Comparison of ENCODE assay signal across 15 cellular contexts in genomic region chr3:113898892-113899291, GRCh38. TPM values are rescaled to one million over a fixed set of nuclear protein-coding genes. Genes with fewer than 3 reads are reported as not detected.
DNase-seq lines count a peak whose midpoint lies in the region; ATAC-seq and TF ChIP-seq lines count a peak whose summit lies in the region.
"Had no signal": no experiment of that assay in that cellular context is flagged by ENCODE, and none has a peak within 500 bp of the region (broad histone marks: within the 10 kb centered on the region; RNA-seq: fewer than 3 reads in every experiment).

No MANE protein-coding gene starts in this region.

- no peaks in the 10 kb centered on the region for H3K79me2 ChIP-seq in GM23248 (ENCODE audit: insufficient read depth)
- H3K79me2 ChIP-seq in parathyroid adenoma, result no peaks in the 10 kb centered on the region
- H3K79me2 ChIP-seq in smooth muscle cell (ENCODE audit: low read depth), result no peaks in the 10 kb centered on the region

- H3K4me1 Mint-ChIP-seq in effector memory CD8-positive, alpha-beta T cell (ENCODE audit: low read depth in 2 of 2), result peaks cover 0 to 3% of the 10 kb centered on the region in 2 donors
- H3K4me1 Mint-ChIP-seq: natural killer cell had no signal

- in situ Hi-C loops in GM23248 (cut with MboI), result no loop called here

- H3K4me2 ChIP-seq in GM23248 (ENCODE audit: unreplicated experiment) (peak overlapping the region; percentile 8), parathyroid adenoma (ENCODE audit: low read length) (peak overlapping the region; percentile 89), smooth muscle cell (no peak overlapping the region)

- H3K27me3 ChIP-seq in GM23248 (replicated peaks; ENCODE audit: insufficient read depth), result no peaks in the 10 kb centered on the region
- no peaks in the 10 kb centered on the region for H3K27me3 ChIP-seq in parathyroid adenoma (ENCODE audit: control insufficient read depth, insufficient read depth, low read length)
- H3K27me3 ChIP-seq in smooth muscle cell (ENCODE audit: low read depth), result no peaks in the 10 kb centered on the region
- H3K27me3 ChIP-seq: SJCRH30 had no signal

- H2AFZ ChIP-seq in GM23248 (peak overlapping the region; percentile 44; the same call in 1 of the 2 replicates), parathyroid adenoma (no peak overlapping the region), smooth muscle cell (ENCODE audit: low read depth) (no peak overlapping the region)

- H3K9me3 ChIP-seq in GM23248 (ENCODE audit: low read depth), result no peaks in the 10 kb centered on the region
- H3K9me3 ChIP-seq in parathyroid adenoma (ENCODE audit: control insufficient read depth, low read length), result no peaks in the 10 kb centered on the region
- no peaks in the 10 kb centered on the region for H3K9me3 ChIP-seq in smooth muscle cell (replicated peaks; ENCODE audit: low read depth)
- H3K9me3 ChIP-seq: SJCRH30, thoracic aorta had no signal

- H3K36me3 ChIP-seq in GM23248 (ENCODE audit: low read depth), result no peaks in the 10 kb centered on the region
- no peaks in the 10 kb centered on the region for H3K36me3 ChIP-seq in parathyroid adenoma (ENCODE audit: control insufficient read depth, insufficient read depth, low read length)
- H3K36me3 ChIP-seq in smooth muscle cell (ENCODE audit: low read depth), result no peaks in the 10 kb centered on the region
- H3K36me3 ChIP-seq: SJCRH30, thoracic aorta had no signal

- no peak overlapping the region for H3K9ac ChIP-seq in GM23248
- no peak overlapping the region for H3K9ac ChIP-seq in parathyroid adenoma
- H3K9ac ChIP-seq in smooth muscle cell (ENCODE audit: low read depth), result no peak overlapping the region

- WGBS in GM23248 (ENCODE audit: low coverage in 1 of 2, low lambda C conversion rate in 2 of 2, missing lambda C conversion rate in 2 of 2), 2 experiments, result 83 to 87% methylated on average over 2 of the region's 2 CpGs
- WGBS in smooth muscle cell (ENCODE audit: low lambda C conversion rate), result 89% methylated on average over 2 of the region's 2 CpGs

- no peaks in the 10 kb centered on the region for H3K9me3 Mint-ChIP-seq in effector memory CD8-positive, alpha-beta T cell
- H3K9me3 Mint-ChIP-seq: natural killer cell had no signal

- H3K4me3 ChIP-seq in GM23248 (no peak overlapping the region), fibroblast of mammary gland (ENCODE audit: control insufficient read depth, low read depth, low read length) (no peak overlapping the region), parathyroid adenoma (ENCODE audit: low read depth, low read length) (peak overlapping the region; percentile 69), smooth muscle cell (no peak overlapping the region)
- H3K4me3 ChIP-seq: SJCRH30, thoracic aorta had no signal

- H3K27ac Mint-ChIP-seq in effector memory CD8-positive, alpha-beta T cell, result no peak overlapping the region
- H3K27ac Mint-ChIP-seq: natural killer cell had no signal

- H3K27me3 Mint-ChIP-seq in effector memory CD8-positive, alpha-beta T cell, result peaks cover 0 to 6% of the 10 kb centered on the region in 2 donors

- H3K4me1 ChIP-seq in GM23248 (ENCODE audit: insufficient read depth) (peaks cover 17% of the 10 kb centered on the region), parathyroid adenoma (no peaks in the 10 kb centered on the region), smooth muscle cell (ENCODE audit: low read depth) (no peaks in the 10 kb centered on the region)
- H3K4me1 ChIP-seq: SJCRH30 had no signal

- DNase-seq in GM23248 (peak; percentile 53), SIG-M5 (lab: John Stamatoyannopoulos, UW) (peak; percentile 65), fibroblast of mammary gland (ENCODE audit: low read depth) (peak; percentile 18), smooth muscle cell (lab: John Stamatoyannopoulos, UW; ENCODE audit: unreplicated experiment) (no peak), glomerular visceral epithelial cell (ENCODE audit: extremely low spot score) (no peak)
- no peak for DNase-seq in effector memory CD8-positive, alpha-beta T cell
- DNase-seq: activated CD4-positive, CD25-positive, alpha-beta regulatory T cell treated with anti-CD3 and anti-CD28 coated beads, Interleukin-2, amount 50 U/mL, for 72 hours; activated T-cell treated with anti-CD3 and anti-CD28 coated beads, Interleukin-2, amount 50 U/mL, for 48 hours; natural killer cell; NCI-H1092 treated with DMSO at 0.1 percent for 48 hours; NCI-H526 treated with DMSO at 0.1 percent for 48 hours; SJCRH30 had no signal

- no peaks in the 10 kb centered on the region for H4K20me1 ChIP-seq in GM23248 (ENCODE audit: insufficient read depth)
- H4K20me1 ChIP-seq in smooth muscle cell (ENCODE audit: low read depth), result no peaks in the 10 kb centered on the region

- no peak overlapping the region for H3K4me3 Mint-ChIP-seq in effector memory CD8-positive, alpha-beta T cell
- H3K4me3 Mint-ChIP-seq: natural killer cell had no signal

- no peak for ATAC-seq in effector memory CD8-positive, alpha-beta T cell (replicated peaks)
- no peak for ATAC-seq in HG02610 (IDR thresholded peaks at IDR 0.05; ENCODE audit: unreplicated experiment)
- ATAC-seq: natural killer cell had no signal

- H3K27ac ChIP-seq in GM23248, result peak overlapping the region; percentile 44
- no peak overlapping the region for H3K27ac ChIP-seq in parathyroid adenoma
- H3K27ac ChIP-seq in smooth muscle cell (ENCODE audit: low read depth), result no peak overlapping the region
- H3K27ac ChIP-seq: SJCRH30, thoracic aorta had no signal

- H3K9me2 ChIP-seq in GM23248 (ENCODE audit: insufficient read depth), result no peaks in the 10 kb centered on the region

- peaks cover 6% of the 10 kb centered on the region for H3K36me3 Mint-ChIP-seq in effector memory CD8-positive, alpha-beta T cell (ENCODE audit: insufficient read depth)
- H3K36me3 Mint-ChIP-seq: natural killer cell had no signal

- TF ChIP-seq CTCF in fibroblast of mammary gland (conservative IDR thresholded peaks at IDR 0.05; ENCODE audit: control insufficient read depth, insufficient read depth, low read depth, low read length) (no peak), parathyroid adenoma (IDR thresholded peaks at IDR 0.05) (no peak), smooth muscle cell (IDR thresholded peaks at IDR 0.05; ENCODE audit: borderline replicate concordance, insufficient read depth, poor library complexity, severe bottlenecking) (no peak)

- 0 out of 2 replicates have a peak, but pooled peaks cover 3% of the 10 kb centered on the region for H3F3A ChIP-seq in GM23248 (ENCODE audit: insufficient read depth)
- no peaks in the 10 kb centered on the region for H3F3A ChIP-seq in smooth muscle cell (ENCODE audit: low read depth)

RNA-seq across cellular contexts. Expression of gene ZDHHC23, which starts 48.9 kb away (rescaled TPM):
- total RNA-seq in GM23248 (2014; rRNA removed; shearing (Covaris generic)), result 1.6 and 3.8 TPM in 2 replicates
- 0.40 and 0.98 TPM in 2 replicates for polyA plus RNA-seq in GM23248 (2016; fragmentation: Nextera tagmentation; extraction: Ambion mirVana)
- 0.36 and 0.94 TPM in 2 replicates for total RNA-seq in smooth muscle cell
- polyA plus RNA-seq in smooth muscle cell, result 0.66 TPM in 1 of 2 replicates, not detected in the other

Comparison
In these comparisons a context has a peak if more than half of its experiments do, and no peak if none do; other contexts are left out.
1. DNase-seq: peak in GM23248 (single experiment), SIG-M5 (single experiment) and fibroblast of mammary gland (single experiment); none in smooth muscle cell (single experiment), glomerular visceral epithelial cell (single experiment) and effector memory CD8-positive, alpha-beta T cell (0 of 3).